ENCODE assay signal across 1 cellular context in the genomic region with DNA sequence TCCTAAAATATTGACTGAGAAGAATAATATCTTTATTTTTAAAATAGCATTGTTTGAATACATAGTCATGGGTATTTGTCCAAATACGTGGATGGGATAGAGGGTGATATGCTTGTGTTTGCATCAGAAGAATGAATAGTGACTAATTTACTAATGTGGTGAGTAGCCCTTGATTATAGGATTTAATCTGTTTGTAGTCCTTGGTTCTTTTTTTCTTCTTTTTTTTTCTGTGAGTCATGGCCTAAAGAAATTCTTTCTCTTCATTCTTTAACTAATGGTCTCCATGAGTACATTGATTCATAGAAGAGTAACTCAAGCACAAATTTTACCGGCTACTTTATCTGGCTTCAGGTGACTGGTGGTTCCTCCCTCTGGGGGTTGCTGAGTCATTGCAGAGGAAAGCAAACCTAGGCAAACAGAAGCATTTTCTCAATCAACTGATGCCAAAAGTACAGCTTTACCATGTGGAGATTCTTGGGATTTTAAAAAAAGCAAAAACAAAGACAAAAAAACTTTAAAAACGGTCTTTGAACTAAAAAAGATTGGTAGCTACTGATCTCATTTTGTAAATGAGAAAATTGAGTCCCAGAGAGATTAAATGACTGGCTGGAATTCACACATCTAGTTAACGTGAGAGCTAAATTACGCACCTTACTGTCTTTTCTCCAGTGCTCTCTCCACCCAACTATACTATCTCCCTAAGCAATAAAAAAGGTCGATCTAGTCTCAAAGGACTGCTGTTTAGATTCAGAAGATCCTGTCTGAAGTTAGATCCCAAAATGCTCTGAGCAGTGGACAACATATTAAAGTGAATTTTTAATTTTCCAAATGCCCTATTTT.
TF ChIP-seq lines count a peak whose summit lies in the region.

No MANE protein-coding gene starts in this region.

TF ChIP-seq in SK-N-SH, 30 proteins besides CTCF, POLR2A, EP300 and RAD21:
- TF ChIP-seq FOXJ3 (CRISPR knock-in tag; IDR thresholded peaks at IDR 0.05): no peak
- no peak for TF ChIP-seq USF1 (IDR thresholded peaks at IDR 0.05; ENCODE audit: borderline replicate concordance, low read depth)
- no peak for TF ChIP-seq NRF1 (IDR thresholded peaks at IDR 0.05; ENCODE audit: low read depth, low read length)
- peak; percentile 59; the same call in 1 of the 2 replicates for TF ChIP-seq TEAD4 (IDR thresholded peaks at IDR 0.05; ENCODE audit: borderline replicate concordance, insufficient read depth)
- no peak for TF ChIP-seq YY1 (IDR thresholded peaks at IDR 0.05; ENCODE audit: low read depth)
- peak; percentile 18; the same call in 1 of the 2 replicates for TF ChIP-seq TAF1 (IDR thresholded peaks at IDR 0.05; ENCODE audit: borderline replicate concordance, low read depth, low read length)
- TF ChIP-seq RCOR1 (IDR thresholded peaks at IDR 0.05; ENCODE audit: low read length): no peak
- TF ChIP-seq RXRA (IDR thresholded peaks at IDR 0.05; ENCODE audit: borderline replicate concordance, low read depth): peak; percentile 46; the same call in 1 of the 2 replicates
- peak; percentile 81 for TF ChIP-seq JUND (IDR thresholded peaks at IDR 0.05)
- TF ChIP-seq, protein P1, sequence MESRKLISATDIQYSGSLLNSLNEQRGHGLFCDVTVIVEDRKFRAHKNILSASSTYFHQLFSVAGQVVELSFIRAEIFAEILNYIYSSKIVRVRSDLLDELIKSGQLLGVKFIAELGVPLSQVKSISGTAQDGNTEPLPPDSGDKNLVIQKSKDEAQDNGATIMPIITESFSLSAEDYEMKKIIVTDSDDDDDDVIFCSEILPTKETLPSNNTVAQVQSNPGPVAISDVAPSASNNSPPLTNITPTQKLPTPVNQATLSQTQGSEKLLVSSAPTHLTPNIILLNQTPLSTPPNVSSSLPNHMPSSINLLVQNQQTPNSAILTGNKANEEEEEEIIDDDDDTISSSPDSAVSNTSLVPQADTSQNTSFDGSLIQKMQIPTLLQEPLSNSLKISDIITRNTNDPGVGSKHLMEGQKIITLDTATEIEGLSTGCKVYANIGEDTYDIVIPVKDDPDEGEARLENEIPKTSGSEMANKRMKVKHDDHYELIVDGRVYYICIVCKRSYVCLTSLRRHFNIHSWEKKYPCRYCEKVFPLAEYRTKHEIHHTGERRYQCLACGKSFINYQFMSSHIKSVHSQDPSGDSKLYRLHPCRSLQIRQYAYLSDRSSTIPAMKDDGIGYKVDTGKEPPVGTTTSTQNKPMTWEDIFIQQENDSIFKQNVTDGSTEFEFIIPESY (IDR thresholded peaks at IDR 0.05; ENCODE audit: borderline replicate concordance, low read depth): 0 out of 2 replicates have a peak, but pooled peaks have one; percentile 11
- 0 out of 2 replicates have a peak, but pooled peaks have one; percentile 10 for TF ChIP-seq MEF2A (IDR thresholded peaks at IDR 0.05; ENCODE audit: borderline replicate concordance, low read depth)
- peak; percentile 50; the same call in 1 of the 2 replicates for TF ChIP-seq NFIC (IDR thresholded peaks at IDR 0.05; ENCODE audit: borderline replicate concordance)
- TF ChIP-seq MXI1 (IDR thresholded peaks at IDR 0.05; ENCODE audit: low read depth, low read length): no peak
- TF ChIP-seq PBX3 (IDR thresholded peaks at IDR 0.05): peak; percentile 68
- peak; percentile 77 for TF ChIP-seq TCF12 (IDR thresholded peaks at IDR 0.05)
- TF ChIP-seq FOSL2 (IDR thresholded peaks at IDR 0.05; ENCODE audit: borderline replicate concordance, low read depth): peak; percentile 78
- peak; percentile 24; the same call in 1 of the 2 replicates for TF ChIP-seq MAX (IDR thresholded peaks at IDR 0.05; ENCODE audit: low read depth)
- peak; percentile 11; the same call in 1 of the 2 replicates for TF ChIP-seq POLR2AphosphoS5 (IDR thresholded peaks at IDR 0.05; ENCODE audit: low read depth, low read length)
- TF ChIP-seq REST (IDR thresholded peaks at IDR 0.05; ENCODE audit: low read depth, low read length): peak; percentile 35; the same call in 1 of the 2 replicates
